ENCODE assay signal across 17 cellular contexts in genomic region chr5:115272297-115272958, GRCh38. TPM values are rescaled to one million over a fixed set of nuclear protein-coding genes. Genes with fewer than 3 reads are reported as not detected.
A peak's percentile ranks its signal among the peaks of the same experiment; 100 is the strongest.
DNase-seq lines count a peak whose midpoint lies in the region; ATAC-seq and TF ChIP-seq lines count a peak whose summit lies in the region.
"Had no signal": no experiment of that assay in that cellular context is flagged by ENCODE, and none has a peak within 500 bp of the region (broad histone marks: within the 10 kb centered on the region; RNA-seq: fewer than 3 reads in every experiment).

No MANE protein-coding gene starts in this region.

- peaks cover 9% of the 10 kb centered on the region for H3K36me3 Mint-ChIP-seq in stimulated activated memory B cell treated with anti-CD40 and anti-IgM and Interleukin-4, amounts not matched to agents 10 μg/mL and 1 μg/mL and 100 μg/mL, for 72 hours
- H3K36me3 Mint-ChIP-seq in naive thymus-derived CD8-positive, alpha-beta T cell: peaks cover 7 to 39% (median 27%) of the 10 kb centered on the region in 3 donors
- peaks cover 2% of the 10 kb centered on the region for H3K36me3 Mint-ChIP-seq in activated naive CD4-positive, alpha-beta T cell treated with anti-CD3 and anti-CD28 coated beads for 36 hours (ENCODE audit: low read depth)

- no peaks in the 10 kb centered on the region for H3K9me3 ChIP-seq in BLaER1 treated with 17β-estradiol and CSF1 and Interleukin-3, amounts not matched to agents 10 nM and 100 nM (replicated peaks in 1 of 11)
- no peaks in the 10 kb centered on the region for H3K9me3 ChIP-seq in OCI-LY1 (ENCODE audit: low read length)
- H3K9me3 ChIP-seq: HAP-1 had no signal

- ATAC-seq in left colon (peak; percentile 97), HG03139 (IDR thresholded peaks at IDR 0.05; ENCODE audit: unreplicated experiment) (no peak)
- no peak for ATAC-seq in stimulated activated memory B cell treated with anti-CD40 and anti-IgM and Interleukin-4, amounts not matched to agents 10 μg/mL and 1 μg/mL and 100 μg/mL, for 72 hours
- no peak for ATAC-seq in naive thymus-derived CD8-positive, alpha-beta T cell
- ATAC-seq: GM12878 had no signal

- H3K4me1 ChIP-seq in BLaER1 treated with 17β-estradiol and CSF1 and Interleukin-3, amounts not matched to agents 10 nM and 100 nM: peaks cover 6 to 54% (median 39%) of the 10 kb centered on the region in 10 experiments; a peak in 17 of 20 replicates
- peaks cover 25% of the 10 kb centered on the region for H3K4me1 ChIP-seq in OCI-LY1 (ENCODE audit: insufficient read depth, low read length, severe bottlenecking)
- H3K4me1 ChIP-seq: HAP-1 had no signal

- no peaks in the 10 kb centered on the region for H4K20me1 ChIP-seq in BLaER1 treated with 17β-estradiol and CSF1 and Interleukin-3, amounts not matched to agents 10 nM and 100 nM
- no peaks in the 10 kb centered on the region for H4K20me1 ChIP-seq in OCI-LY1 (ENCODE audit: insufficient read depth, low read length)

- H3K79me2 ChIP-seq in OCI-LY1 (ENCODE audit: insufficient read depth, low read length): no peaks in the 10 kb centered on the region

- no peak overlapping the region for H2AFZ ChIP-seq in OCI-LY1 (ENCODE audit: low read length)
- H2AFZ ChIP-seq: GM23248 had no signal

- peak overlapping the region; percentile 33 for H3K27ac Mint-ChIP-seq in stimulated activated memory B cell treated with anti-CD40 and anti-IgM and Interleukin-4, amounts not matched to agents 10 μg/mL and 1 μg/mL and 100 μg/mL, for 72 hours
- H3K27ac Mint-ChIP-seq in naive thymus-derived CD8-positive, alpha-beta T cell: peak overlapping the region in 1 of 10 donors; percentile 28
- no peak overlapping the region for H3K27ac Mint-ChIP-seq in activated naive CD4-positive, alpha-beta T cell treated with anti-CD3 and anti-CD28 coated beads for 36 hours

- no peaks in the 10 kb centered on the region for H3K9me2 ChIP-seq in OCI-LY1 (ENCODE audit: low read depth, low read length)

- peak overlapping the region in 1 of 11 experiments; percentile 46; a peak in 1 of 22 replicates for H3K9ac ChIP-seq in BLaER1 treated with 17β-estradiol and CSF1 and Interleukin-3, amounts not matched to agents 10 nM and 100 nM
- no peak overlapping the region for H3K9ac ChIP-seq in OCI-LY1 (ENCODE audit: low read length)
- H3K9ac ChIP-seq: GM23248 had no signal

- no peaks in the 10 kb centered on the region for H3K9me3 Mint-ChIP-seq in stimulated activated memory B cell treated with anti-CD40 and anti-IgM and Interleukin-4, amounts not matched to agents 10 μg/mL and 1 μg/mL and 100 μg/mL, for 72 hours
- H3K9me3 Mint-ChIP-seq in naive thymus-derived CD8-positive, alpha-beta T cell: no peaks in the 10 kb centered on the region
- no peaks in the 10 kb centered on the region for H3K9me3 Mint-ChIP-seq in activated naive CD4-positive, alpha-beta T cell treated with anti-CD3 and anti-CD28 coated beads for 36 hours
- H3K9me3 Mint-ChIP-seq: CD4-positive, alpha-beta memory T cell had no signal

- CTCF ChIA-PET in activated naive CD4-positive, alpha-beta T cell treated with anti-CD3 and anti-CD28 coated beads for 36 hours (lab: Charles Lee): interaction anchor here (0.6 to 0.7 kb wide), 2 partner anchors 36 to 39 kb away, joined by 4 to 5 read pairs; no protein-coding TSS in a partner anchor

- no peak overlapping the region for H3K4me3 ChIP-seq in BLaER1 treated with 17β-estradiol and CSF1 and Interleukin-3, amounts not matched to agents 10 nM and 100 nM
- H3K4me3 ChIP-seq in OCI-LY1 (ENCODE audit: low read depth, low read length, poor library complexity, severe bottlenecking): no peak overlapping the region
- H3K4me3 ChIP-seq: GM12878, GM23248, HAP-1 had no signal

- POLR2A ChIA-PET in naive thymus-derived CD8-positive, alpha-beta T cell (lab: Charles Lee): no interaction called here

- H3F3A ChIP-seq in OCI-LY1 (ENCODE audit: insufficient read depth, low read length): no peaks in the 10 kb centered on the region

- peaks cover 28% of the 10 kb centered on the region for H3K4me1 Mint-ChIP-seq in stimulated activated memory B cell treated with anti-CD40 and anti-IgM and Interleukin-4, amounts not matched to agents 10 μg/mL and 1 μg/mL and 100 μg/mL, for 72 hours
- peaks cover 0 to 27% (median 0%) of the 10 kb centered on the region in 4 donors for H3K4me1 Mint-ChIP-seq in naive thymus-derived CD8-positive, alpha-beta T cell
- no peaks in the 10 kb centered on the region for H3K4me1 Mint-ChIP-seq in activated naive CD4-positive, alpha-beta T cell treated with anti-CD3 and anti-CD28 coated beads for 36 hours (ENCODE audit: low read depth)
- H3K4me1 Mint-ChIP-seq: CD4-positive, alpha-beta memory T cell had no signal

- DNase-seq in left colon (no peak), DMS53 (lab: John Stamatoyannopoulos, UW) (no peak)
- DNase-seq in naive thymus-derived CD8-positive, alpha-beta T cell: no peak
- no peak for DNase-seq in activated naive CD4-positive, alpha-beta T cell treated with anti-CD3 and anti-CD28 coated beads for 36 hours
- DNase-seq: 8988T; CD4-positive, alpha-beta memory T cell; DMS153; DMS79 treated with DMSO at 0.1 percent for 48 hours; EL; GM23248 had no signal

- H3K27me3 ChIP-seq in BLaER1 treated with 17β-estradiol and CSF1 and Interleukin-3, amounts not matched to agents 10 nM and 100 nM: no peaks in the 10 kb centered on the region
- H3K27me3 ChIP-seq in OCI-LY1 (ENCODE audit: insufficient read depth, low read length): no peaks in the 10 kb centered on the region

- H3K27me3 Mint-ChIP-seq in stimulated activated memory B cell treated with anti-CD40 and anti-IgM and Interleukin-4, amounts not matched to agents 10 μg/mL and 1 μg/mL and 100 μg/mL, for 72 hours: no peaks in the 10 kb centered on the region
- H3K27me3 Mint-ChIP-seq in naive thymus-derived CD8-positive, alpha-beta T cell: no peaks in the 10 kb centered on the region
- no peaks in the 10 kb centered on the region for H3K27me3 Mint-ChIP-seq in activated naive CD4-positive, alpha-beta T cell treated with anti-CD3 and anti-CD28 coated beads for 36 hours (ENCODE audit: low read depth)
- H3K27me3 Mint-ChIP-seq: CD4-positive, alpha-beta memory T cell had no signal

- H3K4me2 ChIP-seq in BLaER1 treated with 17β-estradiol and CSF1 and Interleukin-3, amounts not matched to agents 10 nM and 100 nM: peak overlapping the region in 6 of 11 experiments; percentile 37 to 83 (median 77); a peak in 12 of 22 replicates
- H3K4me2 ChIP-seq in OCI-LY1 (ENCODE audit: low read length): no peak overlapping the region

- intact Hi-C loops in left colon (cut with DNase I, micrococcal nuclease): no loop called here
- intact Hi-C loops in activated naive CD4-positive, alpha-beta T cell treated with anti-CD3 and anti-CD28 coated beads for 36 hours (cut with micrococcal nuclease): no loop called here

- no peak for TF ChIP-seq CTCF in OCI-LY1 (IDR thresholded peaks at IDR 0.05; ENCODE audit: low read length)

- no peak overlapping the region for H3K4me3 Mint-ChIP-seq in stimulated activated memory B cell treated with anti-CD40 and anti-IgM and Interleukin-4, amounts not matched to agents 10 μg/mL and 1 μg/mL and 100 μg/mL, for 72 hours
- H3K4me3 Mint-ChIP-seq in naive thymus-derived CD8-positive, alpha-beta T cell: no peak overlapping the region
- H3K4me3 Mint-ChIP-seq in activated naive CD4-positive, alpha-beta T cell treated with anti-CD3 and anti-CD28 coated beads for 36 hours: no peak overlapping the region
- H3K4me3 Mint-ChIP-seq: CD4-positive, alpha-beta memory T cell had no signal

- peaks cover 8 to 46% (median 15%) of the 10 kb centered on the region in 11 experiments; a peak in 15 of 22 replicates for H3K36me3 ChIP-seq in BLaER1 treated with 17β-estradiol and CSF1 and Interleukin-3, amounts not matched to agents 10 nM and 100 nM
- H3K36me3 ChIP-seq in OCI-LY1 (ENCODE audit: insufficient read depth, low read length): no peaks in the 10 kb centered on the region

- peak overlapping the region in 5 of 11 experiments; percentile 20 to 63 (median 56); a peak in 7 of 22 replicates for H3K27ac ChIP-seq in BLaER1 treated with 17β-estradiol and CSF1 and Interleukin-3, amounts not matched to agents 10 nM and 100 nM
- peak overlapping the region; percentile 61 for H3K27ac ChIP-seq in OCI-LY1 (ENCODE audit: low read depth, low read length, poor library complexity, severe bottlenecking)
- H3K27ac ChIP-seq: C4-2B, GM23248 had no signal

RNA-seq across cellular contexts. Expression of gene PGGT1B, which starts 9.8 kb away (rescaled TPM):
- 10 to 100 TPM; 69.7 to 89.4 TPM for total RNA-seq in left colon
- 10 to 100 TPM; 36.4 to 42.6 TPM for total RNA-seq in naive thymus-derived CD8-positive, alpha-beta T cell
- polyA plus RNA-seq in naive thymus-derived CD8-positive, alpha-beta T cell: 10 to 100 TPM in 2 of 3 donors, 1 to 10 TPM in 1; 7.1 to 17.4 (median 10.8) TPM
- total RNA-seq in activated naive CD4-positive, alpha-beta T cell treated with anti-CD3 and anti-CD28 coated beads for 36 hours: 10 to 100 TPM; 35.8 to 37.4 TPM

RNA-seq across cellular contexts. Expression of gene CCDC112, which starts 24.0 kb away (rescaled TPM):
- total RNA-seq in left colon: 10 to 100 TPM in 1 of 2 donors, 1 to 10 TPM in 1; 8.4 to 10.8 TPM
- total RNA-seq in naive thymus-derived CD8-positive, alpha-beta T cell: 1 to 10 TPM; 6.5 to 7.5 TPM
- polyA plus RNA-seq in naive thymus-derived CD8-positive, alpha-beta T cell: 1 to 10 TPM; 2.8 to 4.5 (median 4.3) TPM
- 1 to 10 TPM; 1.9 to 2.1 TPM for total RNA-seq in activated naive CD4-positive, alpha-beta T cell treated with anti-CD3 and anti-CD28 coated beads for 36 hours
